ENCODE assay signal across 8 cellular contexts in genomic region chr14:24231263-24232120, GRCh38. TPM values are rescaled to one million over a fixed set of nuclear protein-coding genes. Genes with fewer than 3 reads are reported as not detected.
DNase-seq lines count a peak whose midpoint lies in the region; ATAC-seq and TF ChIP-seq lines count a peak whose summit lies in the region.

No MANE protein-coding gene starts in this region.

- peak overlapping the region; percentile 91 for H3K4me3 Mint-ChIP-seq in endodermal cell

- no peaks in the 10 kb centered on the region for H3K27me3 Mint-ChIP-seq in endodermal cell (ENCODE audit: insufficient read depth)

- H3K36me3 ChIP-seq in endodermal cell (ENCODE audit: control insufficient read depth, insufficient read depth, low read length) (peaks cover 33% of the 10 kb centered on the region), neural cell (ENCODE audit: insufficient read depth, low read length) (no peaks in the 10 kb centered on the region)

- POLR2A ChIA-PET in RWPE1 (lab: Yijun Ruan, JAX; ENCODE audit: low non-redundant PET): interaction anchor here (0.6 kb wide), 1 partner anchor 11 kb away, joined by 11 read pairs; no protein-coding TSS in a partner anchor

- H4K20me1 ChIP-seq in neural cell (ENCODE audit: insufficient read depth): no peaks in the 10 kb centered on the region

- peaks cover 38% of the 10 kb centered on the region for H3K79me2 ChIP-seq in neural cell (replicated peaks; ENCODE audit: insufficient read depth, low read length)

- peak overlapping the region; percentile 96 for H3K4me2 ChIP-seq in neural cell (ENCODE audit: low read length)

- 14 to 16% methylated on average over 11 to 23 of the region's 23 CpGs for WGBS in endodermal cell (ENCODE audit: insufficient coverage in 1 of 2, insufficient read length in 1 of 2), 2 experiments

- peak overlapping the region; percentile 61 for H3K9ac ChIP-seq in endodermal cell (ENCODE audit: extremely low read depth, low read length, poor library complexity, severe bottlenecking)
- H3K9ac ChIP-seq in neural cell (ENCODE audit: low read length): peak overlapping the region; percentile 84

- TF ChIP-seq CTCF in C4-2B (conservative IDR thresholded peaks at IDR 0.05) (no peak), RWPE1 (conservative IDR thresholded peaks at IDR 0.05; ENCODE audit: low read depth) (no peak), endodermal cell (conservative IDR thresholded peaks at IDR 0.05) (no peak), neural cell (IDR thresholded peaks at IDR 0.05; ENCODE audit: poor library complexity, severe bottlenecking) (no peak)

- H3K4me3 ChIP-seq in endodermal cell (ENCODE audit: low read length) (peak overlapping the region; percentile 96), neural cell (ENCODE audit: low read length) (peak overlapping the region; percentile 78)

- DNase-seq in RWPE1 (ENCODE audit: low spot score) (peak; percentile 34), endodermal cell (no peak), LoVo (ENCODE audit: low spot score) (no peak), midbrain (lab: John Stamatoyannopoulos, UW) (no peak)

- no peaks in the 10 kb centered on the region for H3F3A ChIP-seq in neural cell (ENCODE audit: insufficient read depth, low read length, poor library complexity, severe bottlenecking)

- no peak for TF ChIP-seq RAD21 in neural cell (conservative IDR thresholded peaks at IDR 0.05)

- H2AFZ ChIP-seq in neural cell (ENCODE audit: low read depth, low read length): peak overlapping the region; percentile 52

- H3K9me2 ChIP-seq in neural cell (ENCODE audit: insufficient read depth, low read length): no peaks in the 10 kb centered on the region

- H3K27me3 ChIP-seq in endodermal cell (ENCODE audit: control insufficient read depth, insufficient read depth, low read length, poor library complexity, severe bottlenecking) (no peaks in the 10 kb centered on the region), neural cell (ENCODE audit: insufficient read depth, low read depth, low read length) (no peaks in the 10 kb centered on the region)

- H3K9me3 Mint-ChIP-seq in endodermal cell: no peaks in the 10 kb centered on the region

- CTCF ChIA-PET in RWPE1 (lab: Yijun Ruan, JAX): interaction anchor here (0.6 kb wide), 1 partner anchor 1637 kb away, joined by 3 read pairs; no protein-coding TSS in a partner anchor

- peak overlapping the region; percentile 90 for H3K27ac ChIP-seq in C4-2B
- H3K27ac ChIP-seq in RWPE1: peak overlapping the region; percentile 96
- no peak overlapping the region for H3K27ac ChIP-seq in endodermal cell (ENCODE audit: low read depth, low read length)
- H3K27ac ChIP-seq in neural cell (ENCODE audit: low read length): peak overlapping the region; percentile 85

- peak overlapping the region; percentile 93 for H3K27ac Mint-ChIP-seq in endodermal cell

- H3K9me3 ChIP-seq in endodermal cell (ENCODE audit: control insufficient read depth, low read length): no peaks in the 10 kb centered on the region
- no peaks in the 10 kb centered on the region for H3K9me3 ChIP-seq in neural cell (ENCODE audit: low read length)

- TF ChIP-seq EP300 in neural cell (conservative IDR thresholded peaks at IDR 0.05; ENCODE audit: poor library complexity, severe bottlenecking): no peak

- peaks cover 17% of the 10 kb centered on the region for H3K4me1 Mint-ChIP-seq in endodermal cell

- H3K36me3 Mint-ChIP-seq in endodermal cell (ENCODE audit: low read depth): peaks cover 27% of the 10 kb centered on the region

- peaks cover 8% of the 10 kb centered on the region for H3K4me1 ChIP-seq in endodermal cell (ENCODE audit: control insufficient read depth, insufficient read depth, low read length)

- ATAC-seq in GM21723 (IDR thresholded peaks at IDR 0.05; ENCODE audit: unreplicated experiment) (peak; percentile 11), GM18870 (IDR thresholded peaks at IDR 0.05; ENCODE audit: unreplicated experiment) (no peak)

TF ChIP-seq in neural cell, 6 proteins besides CTCF, POLR2A, EP300 and RAD21:
- TF ChIP-seq, protein P1, sequence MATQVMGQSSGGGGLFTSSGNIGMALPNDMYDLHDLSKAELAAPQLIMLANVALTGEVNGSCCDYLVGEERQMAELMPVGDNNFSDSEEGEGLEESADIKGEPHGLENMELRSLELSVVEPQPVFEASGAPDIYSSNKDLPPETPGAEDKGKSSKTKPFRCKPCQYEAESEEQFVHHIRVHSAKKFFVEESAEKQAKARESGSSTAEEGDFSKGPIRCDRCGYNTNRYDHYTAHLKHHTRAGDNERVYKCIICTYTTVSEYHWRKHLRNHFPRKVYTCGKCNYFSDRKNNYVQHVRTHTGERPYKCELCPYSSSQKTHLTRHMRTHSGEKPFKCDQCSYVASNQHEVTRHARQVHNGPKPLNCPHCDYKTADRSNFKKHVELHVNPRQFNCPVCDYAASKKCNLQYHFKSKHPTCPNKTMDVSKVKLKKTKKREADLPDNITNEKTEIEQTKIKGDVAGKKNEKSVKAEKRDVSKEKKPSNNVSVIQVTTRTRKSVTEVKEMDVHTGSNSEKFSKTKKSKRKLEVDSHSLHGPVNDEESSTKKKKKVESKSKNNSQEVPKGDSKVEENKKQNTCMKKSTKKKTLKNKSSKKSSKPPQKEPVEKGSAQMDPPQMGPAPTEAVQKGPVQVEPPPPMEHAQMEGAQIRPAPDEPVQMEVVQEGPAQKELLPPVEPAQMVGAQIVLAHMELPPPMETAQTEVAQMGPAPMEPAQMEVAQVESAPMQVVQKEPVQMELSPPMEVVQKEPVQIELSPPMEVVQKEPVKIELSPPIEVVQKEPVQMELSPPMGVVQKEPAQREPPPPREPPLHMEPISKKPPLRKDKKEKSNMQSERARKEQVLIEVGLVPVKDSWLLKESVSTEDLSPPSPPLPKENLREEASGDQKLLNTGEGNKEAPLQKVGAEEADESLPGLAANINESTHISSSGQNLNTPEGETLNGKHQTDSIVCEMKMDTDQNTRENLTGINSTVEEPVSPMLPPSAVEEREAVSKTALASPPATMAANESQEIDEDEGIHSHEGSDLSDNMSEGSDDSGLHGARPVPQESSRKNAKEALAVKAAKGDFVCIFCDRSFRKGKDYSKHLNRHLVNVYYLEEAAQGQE (IDR thresholded peaks at IDR 0.05; ENCODE audit: borderline replicate concordance): no peak
- no peak for TF ChIP-seq EZH2 (IDR thresholded peaks at IDR 0.05; ENCODE audit: borderline replicate concordance, insufficient read depth, low read length, poor library complexity, severe bottlenecking)
- no peak for TF ChIP-seq TAF1 (IDR thresholded peaks at IDR 0.05; ENCODE audit: low read depth)
- no peak for TF ChIP-seq MXI1 (conservative IDR thresholded peaks at IDR 0.05; ENCODE audit: poor library complexity, severe bottlenecking)
- no peak for TF ChIP-seq SMC3 (conservative IDR thresholded peaks at IDR 0.05; ENCODE audit: poor library complexity)
- no peak for TF ChIP-seq POLR2AphosphoS5 (IDR thresholded peaks at IDR 0.05)

RNA-seq across cellular contexts. Expression of gene NEDD8, which starts 0.7 kb away (rescaled TPM):
- 100 to 1,000 TPM; 210 to 267 TPM for total RNA-seq in endodermal cell
- polyA plus RNA-seq in endodermal cell (2013, experiment 1 of 2): 187 TPM
- polyA plus RNA-seq in endodermal cell (2013, experiment 2 of 2): 182 TPM
- 406 and 431 TPM in 2 replicates for polyA plus RNA-seq in neural cell
- polyA minus RNA-seq in neural cell: 67.9 and 90.5 TPM in 2 replicates

RNA-seq across cellular contexts. Expression of gene GMPR2, which starts 1.2 kb away (rescaled TPM):
- total RNA-seq in endodermal cell: 10 to 100 TPM; 56.1 to 63.1 TPM
- 51.6 TPM for polyA plus RNA-seq in endodermal cell (2013, experiment 1 of 2)
- polyA plus RNA-seq in endodermal cell (2013, experiment 2 of 2): 43.4 TPM
- 132 and 403 TPM in 2 replicates for polyA plus RNA-seq in neural cell
- 47.6 and 47.7 TPM in 2 replicates for polyA minus RNA-seq in neural cell

RNA-seq across cellular contexts. Expression of gene TINF2, which starts 10.9 kb away (rescaled TPM):
- 10 to 100 TPM; 43.4 to 43.5 TPM for total RNA-seq in endodermal cell
- 52.0 TPM for polyA plus RNA-seq in endodermal cell (2013, experiment 1 of 2)
- 48.5 TPM for polyA plus RNA-seq in endodermal cell (2013, experiment 2 of 2)
- polyA plus RNA-seq in neural cell: 103 and 120 TPM in 2 replicates
- polyA minus RNA-seq in neural cell: 63.4 and 79.1 TPM in 2 replicates

RNA-seq across cellular contexts. Expression of gene MDP1, which starts 15.6 kb away (rescaled TPM):
- 10 to 100 TPM; 21.0 to 25.0 TPM for total RNA-seq in endodermal cell
- 35.2 TPM for polyA plus RNA-seq in endodermal cell (2013, experiment 1 of 2)
- polyA plus RNA-seq in endodermal cell (2013, experiment 2 of 2): 32.7 TPM
- polyA plus RNA-seq in neural cell: 94.2 and 116 TPM in 2 replicates
- 21.9 and 25.9 TPM in 2 replicates for polyA minus RNA-seq in neural cell

RNA-seq across cellular contexts. Expression of gene CHMP4A, which starts 18.2 kb away (rescaled TPM):
- 10 to 100 TPM; 38.8 to 44.3 TPM for total RNA-seq in endodermal cell
- polyA plus RNA-seq in endodermal cell (2013, experiment 1 of 2): 43.0 TPM
- polyA plus RNA-seq in endodermal cell (2013, experiment 2 of 2): 44.3 TPM
- 55.3 and 67.6 TPM in 2 replicates for polyA plus RNA-seq in neural cell
- polyA minus RNA-seq in neural cell: 45.3 and 54.3 TPM in 2 replicates
